ENCODE assay signal across 8 cellular contexts in genomic region chr4:180059216-180059881, GRCh38.
DNase-seq lines count a peak whose midpoint lies in the region; ATAC-seq and TF ChIP-seq lines count a peak whose summit lies in the region.

No MANE protein-coding gene starts in this region.

- H3K27me3 ChIP-seq in MG63 (peaks cover 20% of the 10 kb centered on the region), mammary epithelial cell (ENCODE audit: insufficient read depth, low read length) (peaks cover 28% of the 10 kb centered on the region), lung (ENCODE audit: control insufficient read depth, insufficient read depth) (peaks cover 12% of the 10 kb centered on the region), tibial nerve (peaks cover 0 to 36% of the 10 kb centered on the region in 2 donors)

- peak overlapping the region; percentile 69 for H2AFZ ChIP-seq in mammary epithelial cell (ENCODE audit: low read depth, low read length)

- H3K9ac ChIP-seq in mammary epithelial cell (ENCODE audit: insufficient read depth, low read length): no peak overlapping the region

- WGBS in mammary epithelial cell (ENCODE audit: low coverage, missing lambda C conversion rate): 1% methylated on average over 14 of the region's 44 CpGs
- 0 to 2% methylated on average over 43 to 44 of the region's 44 CpGs for WGBS in lung, 2 donors
- WGBS in tibial nerve, 2 donors: 1% methylated on average over 29 to 35 of the region's 44 CpGs

- peak overlapping the region; percentile 91 for H3K4me2 ChIP-seq in mammary epithelial cell (ENCODE audit: insufficient read depth, low read depth, low read length)

- in situ Hi-C loops in mammary epithelial cell (cut with MboI; ENCODE audit: low sequenced_read_pairs in 2 of 2): no loop called here

- BruUV-seq in mammary epithelial cell (replicated peaks; lab: Mats Ljungman, UMichigan): no TSS peak

- H3K9me3 ChIP-seq in MG63: no peaks in the 10 kb centered on the region
- no peaks in the 10 kb centered on the region for H3K9me3 ChIP-seq in mammary epithelial cell (replicated peaks; ENCODE audit: insufficient read depth, low read length)
- H3K9me3 ChIP-seq in lung (ENCODE audit: control insufficient read depth in 2 of 2, insufficient read depth in 1 of 2, low read length in 1 of 2): peaks cover 0 to 6% of the 10 kb centered on the region in 2 donors
- H3K9me3 ChIP-seq in tibial nerve: no peaks in the 10 kb centered on the region

- dilution Hi-C loops in mammary epithelial cell (cut with HindIII; ENCODE audit: low sequenced_read_pairs): no loop called here

- no peaks in the 10 kb centered on the region for H4K20me1 ChIP-seq in mammary epithelial cell (ENCODE audit: insufficient read depth, low read length)

- H3K4me1 ChIP-seq in mammary epithelial cell (ENCODE audit: insufficient read depth, low read length) (peaks cover 16% of the 10 kb centered on the region), lung (ENCODE audit: control insufficient read depth in 2 of 2, insufficient read depth in 2 of 2, low read length in 2 of 2) (peaks cover 0 to 17% of the 10 kb centered on the region in 2 donors), tibial nerve (peaks cover 0 to 29% (median 0%) of the 10 kb centered on the region in 4 donors)

- TF ChIP-seq EP300 in tibial nerve (IDR thresholded peaks at IDR 0.05): no peak

- H3K27ac ChIP-seq in mammary epithelial cell (ENCODE audit: insufficient read depth, low read depth, low read length) (no peak overlapping the region), lung (ENCODE audit: low read depth in 1 of 2, low read length in 1 of 2) (no peak overlapping the region), tibial nerve (peak overlapping the region in 2 of 4 donors; percentile 7 to 79)

- intact Hi-C loops in mammary epithelial cell (cut with micrococcal nuclease): no loop called here

- H3K4me3 ChIP-seq in MG63 (peak overlapping the region; percentile 19), mammary epithelial cell (replicated peaks in 1 of 3; ENCODE audit: insufficient read depth in 1 of 3, low read depth in 2 of 3, low read length in 3 of 3) (peak overlapping the region in 2 of 3 experiments; percentile 38 to 57), lung (peak overlapping the region; percentile 31), tibial nerve (peak overlapping the region; percentile 42 to 65 (median 46))

- TF ChIP-seq CTCF in mammary epithelial cell (conservative IDR thresholded peaks at IDR 0.05 in 1 of 2, IDR thresholded peaks at IDR 0.05 in 1 of 2; ENCODE audit: extremely low read depth in 1 of 2, insufficient read depth in 1 of 2, low read depth in 1 of 2, low read length in 2 of 2) (no peak), lung (IDR thresholded peaks at IDR 0.05; ENCODE audit: control extremely low read depth, extremely low read depth) (no peak), tibial nerve (IDR thresholded peaks at IDR 0.05) (no peak)

- CTCF ChIA-PET in mammary epithelial cell (lab: Charles Lee; ENCODE audit: low non-redundant PET): no interaction called here

- H3K36me3 ChIP-seq in MG63 (no peaks in the 10 kb centered on the region), mammary epithelial cell (ENCODE audit: insufficient read depth, low read length) (no peaks in the 10 kb centered on the region), lung (ENCODE audit: control insufficient read depth in 2 of 2, insufficient read depth in 2 of 2, low read length in 2 of 2) (no peaks in the 10 kb centered on the region), tibial nerve (no peaks in the 10 kb centered on the region)

- DNase-seq in stimulated activated CD4-positive, alpha-beta T cell treated with anti-CD3 and anti-CD28 coated beads, Interleukin-15, amount 100 ng/mL, for 24 hours: peak; percentile 7
- no peak for DNase-seq in stimulated activated CD4-positive, alpha-beta T cell treated with anti-CD3 and anti-CD28 coated beads, Interleukin-12 subunit alpha, Interleukin-12 subunit beta, amount 100 ng/mL, for 4 hours
- DNase-seq in MG63: no peak
- no peak for DNase-seq in mammary epithelial cell
- DNase-seq in lung (ENCODE audit: low spot score): no peak
- DNase-seq in tibial nerve (ENCODE audit: low spot score in 2 of 2): no peak
- DNase-seq in CD1c-positive myeloid dendritic cell (ENCODE audit: extremely low spot score): no peak
- DNase-seq in cerebellar nuclear complex (lab: John Stamatoyannopoulos, UW): no peak

- TF ChIP-seq POLR2A in tibial nerve (IDR thresholded peaks at IDR 0.05): no peak

- no peaks in the 10 kb centered on the region for H3K79me2 ChIP-seq in mammary epithelial cell (ENCODE audit: insufficient read depth, low read length)

- ATAC-seq in lung (ENCODE audit: insufficient read depth, low FRiP score): no peak
